ENCODE assay signal across 1 cellular context in genomic region chr2:238092486-238093035, GRCh38.
TF ChIP-seq lines count a peak whose summit lies in the region.

No MANE protein-coding gene starts in this region.

TF ChIP-seq in WTC11, 78 proteins besides CTCF, POLR2A, EP300 and RAD21:
- TF ChIP-seq HMGA2 (CRISPR knock-in tag; IDR thresholded peaks at IDR 0.05) (no peak), TEAD1 (CRISPR knock-in tag; IDR thresholded peaks at IDR 0.05) (no peak)
